Comparison of ENCODE assay signal across 17 cellular contexts in the genomic region with DNA sequence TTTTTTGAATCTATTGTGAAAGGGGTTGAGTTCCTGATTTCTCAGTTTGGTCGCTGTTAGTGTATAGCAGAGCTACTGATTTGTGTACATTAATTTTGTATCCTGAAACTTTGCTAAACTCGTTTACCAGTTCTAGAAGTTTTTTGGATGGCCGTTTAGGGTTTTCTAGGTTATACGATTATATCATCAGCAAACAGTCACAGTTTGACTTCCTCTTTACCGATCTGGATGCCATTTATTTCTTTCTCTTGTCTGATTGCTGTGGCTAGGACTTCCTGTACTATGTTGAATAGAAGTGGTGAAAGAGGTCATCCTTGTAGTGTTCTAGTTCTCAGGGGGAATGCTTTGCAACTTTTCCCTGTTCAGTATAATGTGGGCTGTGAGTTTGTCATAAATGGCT.
"Had no signal": no experiment of that assay in that cellular context is flagged by ENCODE, and none has a peak within 500 bp of the region (broad histone marks: within the 10 kb centered on the region; RNA-seq: fewer than 3 reads in every experiment).

No MANE protein-coding gene starts in this region.

- ATAC-seq: activated CD8-positive, alpha-beta T cell treated with anti-CD3 and anti-CD28 coated beads for 36 hours; activated naive CD8-positive, alpha-beta T cell treated with anti-CD3 and anti-CD28 coated beads, Interleukin-2, amount 50 U/mL, for 24 hours; activated T-cell treated with anti-CD3 and anti-CD28 coated beads, Interleukin-2, amount 50 U/mL, for 4 hours; activated T-helper 17 cell treated with anti-CD3 and anti-CD28 coated beads, Interleukin-2, amount 50 U/mL, for 72 hours; gastroesophageal sphincter; left colon; right lobe of liver; stimulated activated effector memory CD8-positive, alpha-beta T cell treated with anti-CD3 and anti-CD28 coated beads, Interleukin-12 subunit alpha, Interleukin-12 subunit beta, amount 100 ng/mL, for 72 hours had no signal

- DNase-seq: activated B cell treated with CpG ODN at 0.5 μM for 24 hours; activated CD4-positive, alpha-beta T cell treated with anti-CD3 and anti-CD28 coated beads, Interleukin-2, amount 50 U/mL, for 1 hour; activated CD8-positive, alpha-beta T cell treated with anti-CD3 and anti-CD28 coated beads for 36 hours; activated naive CD8-positive, alpha-beta T cell treated with anti-CD3 and anti-CD28 coated beads, Interleukin-2, amount 50 U/mL, for 24 hours; activated T-cell treated with anti-CD3 and anti-CD28 coated beads, Interleukin-2, amount 50 U/mL, for 4 hours; central memory CD4-positive, alpha-beta T cell; hippocampal formation; kidney; left colon; naive B cell; nephron progenitor cell; right lobe of liver; stimulated activated CD4-positive, alpha-beta T cell treated with anti-CD3 and anti-CD28 coated beads, Interleukin-4, amount 100 ng/mL, for 1 hour; uterus had no signal
